ENCODE assay signal across 11 cellular contexts in genomic region chr1:234631721-234632125, GRCh38. TPM values are rescaled to one million over a fixed set of nuclear protein-coding genes. Genes with fewer than 3 reads are reported as not detected.
DNase-seq lines count a peak whose midpoint lies in the region; ATAC-seq and TF ChIP-seq lines count a peak whose summit lies in the region.
"Had no signal": no experiment of that assay in that cellular context is flagged by ENCODE, and none has a peak within 500 bp of the region (broad histone marks: within the 10 kb centered on the region; RNA-seq: fewer than 3 reads in every experiment).

No MANE protein-coding gene starts in this region.

- peak overlapping the region; percentile 92 for H3K27ac ChIP-seq in RWPE2 (ENCODE audit: poor library complexity, severe bottlenecking)
- H3K27ac ChIP-seq: vagina had no signal

- H3K4me1 Mint-ChIP-seq in progenitor cell of endocrine pancreas (ENCODE audit: low read depth) = peaks cover 24% of the 10 kb centered on the region

- H3K36me3 Mint-ChIP-seq in progenitor cell of endocrine pancreas (ENCODE audit: insufficient read depth) = no peaks in the 10 kb centered on the region

- no peak for TF ChIP-seq CTCF in RWPE2 (IDR thresholded peaks at IDR 0.05; ENCODE audit: poor library complexity, severe bottlenecking)
- no peak for TF ChIP-seq CTCF in fibroblast of mammary gland (conservative IDR thresholded peaks at IDR 0.05; ENCODE audit: control insufficient read depth, insufficient read depth, low read depth, low read length)
- no peak for TF ChIP-seq CTCF in progenitor cell of endocrine pancreas (IDR thresholded peaks at IDR 0.05; ENCODE audit: unreplicated experiment)

- H3K36me3 ChIP-seq in RWPE2 (ENCODE audit: low read depth) = no peaks in the 10 kb centered on the region
- H3K36me3 ChIP-seq: vagina had no signal

- DNase-seq in GM04503 (ENCODE audit: low read depth) (peak; percentile 75), RWPE2 (ENCODE audit: low spot score) (no peak), fibroblast of mammary gland (ENCODE audit: low read depth) (peak; percentile 93), progenitor cell of endocrine pancreas (ENCODE audit: low spot score, unreplicated experiment) (no peak), occipital lobe (lab: John Stamatoyannopoulos, UW) (no peak), NAMALWA (ENCODE audit: low spot score) (no peak)
- DNase-seq: GDM1, NCI-H1417 treated with DMSO at 0.1 percent for 48 hours had no signal

- H3K4me1 ChIP-seq in RWPE2 (ENCODE audit: insufficient read depth, poor library complexity, severe bottlenecking) = peaks cover 30% of the 10 kb centered on the region
- H3K4me1 ChIP-seq: vagina had no signal

- no peak overlapping the region for H3K4me3 ChIP-seq in RWPE2 (ENCODE audit: severe bottlenecking)
- H3K4me3 ChIP-seq in fibroblast of mammary gland (ENCODE audit: control insufficient read depth, low read depth, low read length) = no peak overlapping the region
- H3K4me3 ChIP-seq: vagina had no signal

- no peaks in the 10 kb centered on the region for H3K9me3 ChIP-seq in RWPE2 (ENCODE audit: severe bottlenecking)
- H3K9me3 ChIP-seq: vagina had no signal

- H3K9me3 Mint-ChIP-seq in progenitor cell of endocrine pancreas (ENCODE audit: low read depth) = no peaks in the 10 kb centered on the region

- no peak overlapping the region for H3K4me3 Mint-ChIP-seq in progenitor cell of endocrine pancreas (ENCODE audit: low read depth)

- H3K27me3 ChIP-seq in RWPE2 (ENCODE audit: insufficient read depth, poor library complexity, severe bottlenecking) = no peaks in the 10 kb centered on the region
- H3K27me3 ChIP-seq: vagina had no signal

- H3K27me3 Mint-ChIP-seq in progenitor cell of endocrine pancreas = no peaks in the 10 kb centered on the region

- peak overlapping the region; percentile 86 for H3K27ac Mint-ChIP-seq in progenitor cell of endocrine pancreas

- ATAC-seq in RWPE2 (ENCODE audit: low read depth) = peak; percentile 89
- no peak for ATAC-seq in HG03039 (IDR thresholded peaks at IDR 0.05; ENCODE audit: unreplicated experiment)
- no peak for ATAC-seq in GM21423 (IDR thresholded peaks at IDR 0.05; ENCODE audit: unreplicated experiment)

RNA-seq across cellular contexts. Expression of gene IRF2BP2, which starts 21.7 kb away (rescaled TPM):
- total RNA-seq in progenitor cell of endocrine pancreas (193 and 214 TPM in 2 replicates), occipital lobe (140 TPM)

Comparison
In these comparisons a context has a peak if more than half of its experiments do, and no peak if none do; other contexts are left out.
1. DNase-seq: peak in GM04503 (single experiment) and fibroblast of mammary gland (single experiment); none in RWPE2 (single experiment), progenitor cell of endocrine pancreas (single experiment), occipital lobe (single experiment) and NAMALWA (single experiment).